In the genomic region with DNA sequence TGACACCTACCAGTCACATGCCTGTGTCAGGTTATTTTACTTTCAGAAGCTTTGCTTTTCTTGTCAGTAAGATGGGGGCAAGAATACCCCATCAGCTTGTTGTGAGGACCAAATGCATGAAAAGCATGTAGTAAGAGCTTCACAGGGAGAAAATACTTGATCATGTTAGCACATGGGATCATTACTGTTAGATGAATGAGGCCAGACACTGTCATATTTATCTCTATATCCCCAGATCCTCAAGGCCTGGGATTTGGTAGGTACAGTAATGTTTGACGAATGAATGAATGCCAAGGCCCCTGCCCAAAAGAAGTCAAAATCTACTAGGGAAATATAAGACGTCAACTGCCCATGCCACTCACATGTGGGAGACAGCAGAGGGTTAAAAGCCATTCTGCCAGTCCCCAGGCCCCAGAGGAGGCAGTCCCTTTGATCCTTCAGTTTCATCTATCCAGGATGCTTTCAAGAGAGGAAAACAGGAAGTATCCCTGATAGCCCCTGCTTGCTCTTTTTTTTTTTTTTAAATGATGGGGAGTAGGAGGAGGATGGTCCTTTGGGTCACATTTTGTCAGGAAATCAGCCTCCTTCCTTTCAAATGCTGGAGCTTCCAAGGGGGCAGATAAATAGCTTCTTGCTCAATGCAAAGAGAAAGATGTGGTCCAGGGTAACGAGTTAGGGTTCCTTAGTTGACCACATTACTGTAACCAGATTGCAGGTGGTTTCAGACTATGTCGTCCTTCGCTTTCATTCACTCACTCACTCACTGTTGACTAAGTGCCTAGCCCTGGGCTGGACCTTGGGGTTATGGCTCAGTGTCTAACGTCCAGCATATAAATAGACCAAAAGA, we compare ENCODE assay signal across 1 cellular context.
TF ChIP-seq lines count a peak whose summit lies in the region.

No MANE protein-coding gene starts in this region.

TF ChIP-seq in HepG2, 621 proteins besides CTCF, POLR2A, EP300 and RAD21 (continued from another document and continues in another):
- TF ChIP-seq, protein P1, sequence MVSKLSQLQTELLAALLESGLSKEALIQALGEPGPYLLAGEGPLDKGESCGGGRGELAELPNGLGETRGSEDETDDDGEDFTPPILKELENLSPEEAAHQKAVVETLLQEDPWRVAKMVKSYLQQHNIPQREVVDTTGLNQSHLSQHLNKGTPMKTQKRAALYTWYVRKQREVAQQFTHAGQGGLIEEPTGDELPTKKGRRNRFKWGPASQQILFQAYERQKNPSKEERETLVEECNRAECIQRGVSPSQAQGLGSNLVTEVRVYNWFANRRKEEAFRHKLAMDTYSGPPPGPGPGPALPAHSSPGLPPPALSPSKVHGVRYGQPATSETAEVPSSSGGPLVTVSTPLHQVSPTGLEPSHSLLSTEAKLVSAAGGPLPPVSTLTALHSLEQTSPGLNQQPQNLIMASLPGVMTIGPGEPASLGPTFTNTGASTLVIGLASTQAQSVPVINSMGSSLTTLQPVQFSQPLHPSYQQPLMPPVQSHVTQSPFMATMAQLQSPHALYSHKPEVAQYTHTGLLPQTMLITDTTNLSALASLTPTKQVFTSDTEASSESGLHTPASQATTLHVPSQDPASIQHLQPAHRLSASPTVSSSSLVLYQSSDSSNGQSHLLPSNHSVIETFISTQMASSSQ (IDR thresholded peaks at IDR 0.05; ENCODE audit: low read depth) = peak; percentile 64; the same call in 1 of the 2 replicates
- TF ChIP-seq, protein P1 (CRISPR knock-in tag; IDR thresholded peaks at IDR 0.05; ENCODE audit: borderline replicate concordance) = no peak; the same call in 1 of the 2 replicates
- TF ChIP-seq HNRNPL (IDR thresholded peaks at IDR 0.05; ENCODE audit: low read depth, low read length) (peak; percentile 70; the same call in 1 of the 2 replicates), NFATC3 (CRISPR knock-in tag; IDR thresholded peaks at IDR 0.05) (no peak), ZNF678 (CRISPR knock-in tag; IDR thresholded peaks at IDR 0.05) (no peak), ZFP82 (CRISPR knock-in tag; IDR thresholded peaks at IDR 0.05; ENCODE audit: borderline replicate concordance) (peak; percentile 83; the same call in 1 of the 2 replicates), SRF (IDR thresholded peaks at IDR 0.05; ENCODE audit: low read depth, low read length) (no peak), ZFP36L1 (CRISPR knock-in tag; IDR thresholded peaks at IDR 0.05) (peak; percentile 23; the same call in 1 of the 2 replicates), PHF20 (CRISPR knock-in tag; IDR thresholded peaks at IDR 0.05) (no peak), AGO2 (optimal IDR thresholded peaks at IDR 0.05; ENCODE audit: low read depth, low read length) (no peak), ZBTB7A (CRISPR knock-in tag; IDR thresholded peaks at IDR 0.05) (no peak), ZBTB7B (CRISPR knock-in tag; IDR thresholded peaks at IDR 0.05) (peak; percentile 84), TCF12 (IDR thresholded peaks at IDR 0.05) (no peak), TCF12 (CRISPR knock-in tag; IDR thresholded peaks at IDR 0.05) (peak; percentile 80; the same call in 1 of the 2 replicates), YEATS4 (CRISPR knock-in tag; IDR thresholded peaks at IDR 0.05; ENCODE audit: borderline replicate concordance) (peak; percentile 31; the same call in 1 of the 2 replicates), ZZZ3 (CRISPR knock-in tag; IDR thresholded peaks at IDR 0.05; ENCODE audit: borderline replicate concordance) (no peak), SMC3 (IDR thresholded peaks at IDR 0.05; ENCODE audit: low read length) (no peak), BHLHE40 (IDR thresholded peaks at IDR 0.05; ENCODE audit: low read length) (peak; percentile 26; the same call in 1 of the 2 replicates), TOPORS (CRISPR knock-in tag; IDR thresholded peaks at IDR 0.05) (no peak), ZNF282 (IDR thresholded peaks at IDR 0.05; ENCODE audit: partially characterized antibody) (no peak)
- TF ChIP-seq, protein P2, sequence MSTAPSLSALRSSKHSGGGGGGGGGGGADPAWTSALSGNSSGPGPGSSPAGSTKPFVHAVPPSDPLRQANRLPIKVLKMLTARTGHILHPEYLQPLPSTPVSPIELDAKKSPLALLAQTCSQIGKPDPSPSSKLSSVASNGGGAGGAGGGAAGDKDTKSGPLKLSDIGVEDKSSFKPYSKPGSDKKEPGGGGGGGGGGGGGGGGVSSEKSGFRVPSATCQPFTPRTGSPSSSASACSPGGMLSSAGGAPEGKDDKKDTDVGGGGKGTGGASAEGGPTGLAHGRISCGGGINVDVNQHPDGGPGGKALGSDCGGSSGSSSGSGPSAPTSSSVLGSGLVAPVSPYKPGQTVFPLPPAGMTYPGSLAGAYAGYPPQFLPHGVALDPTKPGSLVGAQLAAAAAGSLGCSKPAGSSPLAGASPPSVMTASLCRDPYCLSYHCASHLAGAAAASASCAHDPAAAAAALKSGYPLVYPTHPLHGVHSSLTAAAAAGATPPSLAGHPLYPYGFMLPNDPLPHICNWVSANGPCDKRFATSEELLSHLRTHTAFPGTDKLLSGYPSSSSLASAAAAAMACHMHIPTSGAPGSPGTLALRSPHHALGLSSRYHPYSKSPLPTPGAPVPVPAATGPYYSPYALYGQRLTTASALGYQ (CRISPR knock-in tag; IDR thresholded peaks at IDR 0.05) = peak; percentile 84; the same call in 1 of the 2 replicates
- TF ChIP-seq, protein P3, sequence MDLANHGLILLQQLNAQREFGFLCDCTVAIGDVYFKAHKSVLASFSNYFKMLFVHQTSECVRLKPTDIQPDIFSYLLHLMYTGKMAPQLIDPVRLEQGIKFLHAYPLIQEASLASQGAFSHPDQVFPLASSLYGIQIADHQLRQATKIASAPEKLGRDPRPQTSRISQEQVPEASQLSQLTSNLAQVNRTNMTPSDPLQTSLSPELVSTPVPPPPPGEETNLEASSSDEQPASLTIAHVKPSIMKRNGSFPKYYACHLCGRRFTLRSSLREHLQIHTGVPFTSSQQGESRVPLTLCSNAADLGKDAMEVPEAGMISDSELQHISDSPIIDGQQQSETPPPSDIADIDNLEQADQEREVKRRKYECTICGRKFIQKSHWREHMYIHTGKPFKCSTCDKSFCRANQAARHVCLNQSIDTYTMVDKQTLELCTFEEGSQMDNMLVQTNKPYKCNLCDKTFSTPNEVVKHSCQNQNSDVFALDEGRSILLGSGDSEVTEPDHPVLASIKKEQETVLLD (CRISPR knock-in tag; IDR thresholded peaks at IDR 0.05; ENCODE audit: low read depth) = no peak
- TF ChIP-seq, protein P4, sequence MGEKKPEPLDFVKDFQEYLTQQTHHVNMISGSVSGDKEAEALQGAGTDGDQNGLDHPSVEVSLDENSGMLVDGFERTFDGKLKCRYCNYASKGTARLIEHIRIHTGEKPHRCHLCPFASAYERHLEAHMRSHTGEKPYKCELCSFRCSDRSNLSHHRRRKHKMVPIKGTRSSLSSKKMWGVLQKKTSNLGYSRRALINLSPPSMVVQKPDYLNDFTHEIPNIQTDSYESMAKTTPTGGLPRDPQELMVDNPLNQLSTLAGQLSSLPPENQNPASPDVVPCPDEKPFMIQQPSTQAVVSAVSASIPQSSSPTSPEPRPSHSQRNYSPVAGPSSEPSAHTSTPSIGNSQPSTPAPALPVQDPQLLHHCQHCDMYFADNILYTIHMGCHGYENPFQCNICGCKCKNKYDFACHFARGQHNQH (CRISPR knock-in tag; IDR thresholded peaks at IDR 0.05) = peak; percentile 77; the same call in 1 of the 2 replicates
- TF ChIP-seq, protein P5, sequence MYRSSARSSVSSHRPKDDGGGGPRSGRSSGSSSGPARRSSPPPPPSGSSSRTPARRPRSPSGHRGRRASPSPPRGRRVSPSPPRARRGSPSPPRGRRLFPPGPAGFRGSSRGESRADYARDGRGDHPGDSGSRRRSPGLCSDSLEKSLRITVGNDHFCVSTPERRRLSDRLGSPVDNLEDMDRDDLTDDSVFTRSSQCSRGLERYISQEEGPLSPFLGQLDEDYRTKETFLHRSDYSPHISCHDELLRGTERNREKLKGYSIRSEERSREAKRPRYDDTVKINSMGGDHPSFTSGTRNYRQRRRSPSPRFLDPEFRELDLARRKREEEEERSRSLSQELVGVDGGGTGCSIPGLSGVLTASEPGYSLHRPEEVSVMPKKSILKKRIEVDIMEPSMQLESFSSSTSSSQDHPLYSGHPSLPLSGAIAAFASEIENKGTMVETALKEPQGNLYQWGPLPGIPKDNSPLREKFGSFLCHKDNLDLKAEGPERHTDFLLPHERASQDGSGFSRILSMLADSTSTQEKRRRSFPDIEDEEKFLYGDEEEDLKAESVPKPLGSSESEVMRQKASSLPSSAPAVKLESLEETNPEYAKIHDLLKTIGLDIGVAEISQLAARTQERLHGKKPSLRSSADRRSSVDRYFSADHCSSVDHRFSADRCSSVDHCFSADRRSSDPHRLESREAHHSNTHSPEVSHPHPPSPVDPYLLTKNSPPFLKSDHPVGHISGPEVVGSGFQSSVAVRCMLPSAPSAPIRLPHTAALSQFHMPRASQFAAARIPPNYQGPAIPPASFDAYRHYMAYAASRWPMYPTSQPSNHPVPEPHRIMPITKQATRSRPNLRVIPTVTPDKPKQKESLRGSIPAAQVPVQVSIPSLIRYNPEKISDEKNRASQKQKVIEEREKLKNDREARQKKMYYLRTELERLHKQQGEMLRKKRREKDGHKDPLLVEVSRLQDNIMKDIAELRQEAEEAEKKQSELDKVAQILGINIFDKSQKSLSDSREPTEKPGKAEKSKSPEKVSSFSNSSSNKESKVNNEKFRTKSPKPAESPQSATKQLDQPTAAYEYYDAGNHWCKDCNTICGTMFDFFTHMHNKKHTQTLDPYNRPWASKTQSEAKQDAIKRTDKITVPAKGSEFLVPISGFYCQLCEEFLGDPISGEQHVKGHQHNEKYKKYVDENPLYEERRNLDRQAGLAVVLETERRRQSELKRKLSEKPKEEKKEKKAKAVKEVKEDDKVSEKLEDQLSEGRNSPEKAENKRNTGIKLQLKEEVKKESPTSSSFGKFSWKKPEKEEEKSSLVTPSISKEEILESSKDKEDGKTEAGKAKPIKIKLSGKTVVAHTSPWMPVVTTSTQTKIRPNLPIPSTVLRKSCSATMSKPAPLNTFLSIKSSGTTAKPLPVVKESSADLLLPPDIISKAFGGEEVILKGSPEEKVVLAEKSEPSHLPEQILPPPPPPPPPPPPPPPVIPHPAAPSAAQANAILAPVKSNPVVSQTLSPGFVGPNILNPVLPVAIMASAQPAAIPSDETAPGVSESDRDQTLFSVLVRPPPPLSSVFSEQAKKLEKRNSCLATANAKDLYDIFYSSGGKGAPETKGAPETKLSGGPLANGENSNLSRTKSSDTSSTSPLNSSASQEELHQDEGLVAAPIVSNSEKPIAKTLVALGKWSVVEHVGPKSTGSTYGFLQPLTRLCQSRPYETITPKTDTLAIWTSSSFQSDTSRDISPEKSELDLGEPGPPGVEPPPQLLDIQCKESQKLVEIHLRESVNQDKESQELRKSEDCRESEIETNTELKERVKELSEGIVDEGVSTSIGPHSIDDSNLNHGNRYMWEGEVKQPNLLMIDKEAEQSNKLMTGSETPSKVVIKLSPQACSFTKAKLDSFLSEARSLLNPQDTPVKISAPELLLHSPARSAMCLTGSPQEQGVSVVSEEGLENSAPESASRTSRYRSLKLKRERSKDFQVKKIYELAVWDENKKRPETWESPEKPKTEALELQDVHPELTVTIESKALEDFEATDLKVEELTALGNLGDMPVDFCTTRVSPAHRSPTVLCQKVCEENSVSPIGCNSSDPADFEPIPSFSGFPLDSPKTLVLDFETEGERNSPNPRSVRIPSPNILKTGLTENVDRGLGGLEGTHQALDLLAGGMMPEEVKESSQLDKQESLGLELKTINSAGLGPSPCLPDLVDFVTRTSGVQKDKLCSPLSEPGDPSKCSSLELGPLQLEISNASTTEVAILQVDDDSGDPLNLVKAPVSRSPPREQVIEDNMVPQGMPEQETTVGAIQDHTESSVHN (CRISPR knock-in tag; IDR thresholded peaks at IDR 0.05) = no peak
- TF ChIP-seq, protein P6, sequence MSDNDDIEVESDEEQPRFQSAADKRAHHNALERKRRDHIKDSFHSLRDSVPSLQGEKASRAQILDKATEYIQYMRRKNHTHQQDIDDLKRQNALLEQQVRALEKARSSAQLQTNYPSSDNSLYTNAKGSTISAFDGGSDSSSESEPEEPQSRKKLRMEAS (IDR thresholded peaks at IDR 0.05) = peak; percentile 87
- TF ChIP-seq, protein P7, sequence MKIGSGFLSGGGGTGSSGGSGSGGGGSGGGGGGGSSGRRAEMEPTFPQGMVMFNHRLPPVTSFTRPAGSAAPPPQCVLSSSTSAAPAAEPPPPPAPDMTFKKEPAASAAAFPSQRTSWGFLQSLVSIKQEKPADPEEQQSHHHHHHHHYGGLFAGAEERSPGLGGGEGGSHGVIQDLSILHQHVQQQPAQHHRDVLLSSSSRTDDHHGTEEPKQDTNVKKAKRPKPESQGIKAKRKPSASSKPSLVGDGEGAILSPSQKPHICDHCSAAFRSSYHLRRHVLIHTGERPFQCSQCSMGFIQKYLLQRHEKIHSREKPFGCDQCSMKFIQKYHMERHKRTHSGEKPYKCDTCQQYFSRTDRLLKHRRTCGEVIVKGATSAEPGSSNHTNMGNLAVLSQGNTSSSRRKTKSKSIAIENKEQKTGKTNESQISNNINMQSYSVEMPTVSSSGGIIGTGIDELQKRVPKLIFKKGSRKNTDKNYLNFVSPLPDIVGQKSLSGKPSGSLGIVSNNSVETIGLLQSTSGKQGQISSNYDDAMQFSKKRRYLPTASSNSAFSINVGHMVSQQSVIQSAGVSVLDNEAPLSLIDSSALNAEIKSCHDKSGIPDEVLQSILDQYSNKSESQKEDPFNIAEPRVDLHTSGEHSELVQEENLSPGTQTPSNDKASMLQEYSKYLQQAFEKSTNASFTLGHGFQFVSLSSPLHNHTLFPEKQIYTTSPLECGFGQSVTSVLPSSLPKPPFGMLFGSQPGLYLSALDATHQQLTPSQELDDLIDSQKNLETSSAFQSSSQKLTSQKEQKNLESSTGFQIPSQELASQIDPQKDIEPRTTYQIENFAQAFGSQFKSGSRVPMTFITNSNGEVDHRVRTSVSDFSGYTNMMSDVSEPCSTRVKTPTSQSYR (CRISPR knock-in tag; IDR thresholded peaks at IDR 0.05; ENCODE audit: borderline replicate concordance) = peak; percentile 67; the same call in 1 of the 2 replicates
- TF ChIP-seq, protein P8, sequence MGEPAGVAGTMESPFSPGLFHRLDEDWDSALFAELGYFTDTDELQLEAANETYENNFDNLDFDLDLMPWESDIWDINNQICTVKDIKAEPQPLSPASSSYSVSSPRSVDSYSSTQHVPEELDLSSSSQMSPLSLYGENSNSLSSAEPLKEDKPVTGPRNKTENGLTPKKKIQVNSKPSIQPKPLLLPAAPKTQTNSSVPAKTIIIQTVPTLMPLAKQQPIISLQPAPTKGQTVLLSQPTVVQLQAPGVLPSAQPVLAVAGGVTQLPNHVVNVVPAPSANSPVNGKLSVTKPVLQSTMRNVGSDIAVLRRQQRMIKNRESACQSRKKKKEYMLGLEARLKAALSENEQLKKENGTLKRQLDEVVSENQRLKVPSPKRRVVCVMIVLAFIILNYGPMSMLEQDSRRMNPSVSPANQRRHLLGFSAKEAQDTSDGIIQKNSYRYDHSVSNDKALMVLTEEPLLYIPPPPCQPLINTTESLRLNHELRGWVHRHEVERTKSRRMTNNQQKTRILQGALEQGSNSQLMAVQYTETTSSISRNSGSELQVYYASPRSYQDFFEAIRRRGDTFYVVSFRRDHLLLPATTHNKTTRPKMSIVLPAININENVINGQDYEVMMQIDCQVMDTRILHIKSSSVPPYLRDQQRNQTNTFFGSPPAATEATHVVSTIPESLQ (CRISPR knock-in tag; conservative IDR thresholded peaks at IDR 0.05) = no peak
